Comparison of ENCODE assay signal across 28 cellular contexts in genomic region chr11:19975414-19975990, GRCh38.
"Had no signal": no experiment of that assay in that cellular context is flagged by ENCODE, and none has a peak within 500 bp of the region (broad histone marks: within the 10 kb centered on the region; RNA-seq: fewer than 3 reads in every experiment).

No MANE protein-coding gene starts in this region.

- H3K27me3 Mint-ChIP-seq: activated T-helper 17 cell treated with anti-CD3 and anti-CD28 coated beads, Interleukin-2, amount 50 U/mL, for 72 hours had no signal

- H3K9me3 ChIP-seq: body of pancreas, esophagus squamous epithelium, gastroesophageal sphincter, heart right ventricle had no signal

- H3K27ac Mint-ChIP-seq: activated CD4-positive, alpha-beta memory T cell treated with anti-CD3 and anti-CD28 coated beads, Interleukin-2, amount 10 ng/mL, durations not matched to agents 7 days and 5 days; activated CD4-positive, alpha-beta T cell treated with anti-CD3 and anti-CD28 coated beads, Interleukin-2, amount 10 ng/mL, durations not matched to agents 7 days and 5 days; activated naive CD8-positive, alpha-beta T cell; activated T-helper 17 cell treated with anti-CD3 and anti-CD28 coated beads, Interleukin-2, amount 50 U/mL, for 72 hours; effector memory CD8-positive, alpha-beta T cell; T-helper 17 cell; T-helper 2 cell treated with Interferon-gamma antibody and Interleukin-4, amounts not matched to agents 5 μg/mL and 100 μg/mL, for 36 hours; WTC11 had no signal

- H3K9me3 Mint-ChIP-seq: activated CD4-positive, alpha-beta memory T cell treated with anti-CD3 and anti-CD28 coated beads, Interleukin-2, amount 10 ng/mL, durations not matched to agents 7 days and 5 days; activated CD4-positive, alpha-beta T cell treated with anti-CD3 and anti-CD28 coated beads, Interleukin-2, amount 10 ng/mL, durations not matched to agents 7 days and 5 days; activated T-cell treated with anti-CD3 and anti-CD28 coated beads, Interleukin-2, amount 50 U/mL, for 4 hours; activated T-helper 17 cell treated with anti-CD3 and anti-CD28 coated beads, Interleukin-2, amount 50 U/mL, for 72 hours; effector memory CD8-positive, alpha-beta T cell; T-helper 2 cell treated with Interferon-gamma antibody and Interleukin-4, amounts not matched to agents 5 μg/mL and 100 μg/mL, for 36 hours; WTC11 had no signal

- H3K4me3 ChIP-seq: body of pancreas, esophagus squamous epithelium, gastroesophageal sphincter, heart right ventricle had no signal

- H3K4me3 Mint-ChIP-seq: activated CD4-positive, alpha-beta memory T cell treated with anti-CD3 and anti-CD28 coated beads, Interleukin-2, amount 10 ng/mL, durations not matched to agents 7 days and 5 days; activated CD4-positive, alpha-beta T cell treated with anti-CD3 and anti-CD28 coated beads, Interleukin-2, amount 10 ng/mL, durations not matched to agents 7 days and 5 days; activated naive CD8-positive, alpha-beta T cell; activated T-cell treated with anti-CD3 and anti-CD28 coated beads, Interleukin-2, amount 50 U/mL, for 4 hours; activated T-helper 17 cell treated with anti-CD3 and anti-CD28 coated beads, Interleukin-2, amount 50 U/mL, for 72 hours; effector memory CD8-positive, alpha-beta T cell; T-helper 17 cell; T-helper 2 cell treated with Interferon-gamma antibody and Interleukin-4, amounts not matched to agents 5 μg/mL and 100 μg/mL, for 36 hours; WTC11 had no signal

- H3K27ac ChIP-seq: esophagus squamous epithelium, gastroesophageal sphincter, heart right ventricle had no signal

- H3K27me3 ChIP-seq: body of pancreas, esophagus squamous epithelium, gastroesophageal sphincter, heart right ventricle had no signal

- ATAC-seq: activated T-cell treated with anti-CD3 and anti-CD28 coated beads, Interleukin-2, amount 50 U/mL, for 4 hours; activated T-helper 17 cell treated with anti-CD3 and anti-CD28 coated beads, Interleukin-2, amount 50 U/mL, for 72 hours; body of pancreas; effector memory CD8-positive, alpha-beta T cell; gastroesophageal sphincter; heart right ventricle; T-helper 17 cell; WTC11 had no signal

- H3K36me3 Mint-ChIP-seq: activated naive CD8-positive, alpha-beta T cell had no signal

- H3K36me3 ChIP-seq: esophagus squamous epithelium had no signal

- DNase-seq: activated CD4-positive, alpha-beta memory T cell treated with anti-CD3 and anti-CD28 coated beads, Interleukin-2, amount 10 ng/mL, durations not matched to agents 7 days and 5 days; activated CD4-positive, alpha-beta T cell treated with anti-CD3 and anti-CD28 coated beads for 1 hour; activated CD4-positive, alpha-beta T cell treated with anti-CD3 and anti-CD28 coated beads for 4 hours; activated CD4-positive, alpha-beta T cell treated with anti-CD3 and anti-CD28 coated beads, Interleukin-2, amount 10 ng/mL, durations not matched to agents 7 days and 5 days; activated CD4-positive, alpha-beta T cell treated with anti-CD3 and anti-CD28 coated beads, Interleukin-2, amount 50 U/mL, for 4 hours; activated CD8-positive, alpha-beta memory T cell treated with anti-CD3 and anti-CD28 coated beads, Interleukin-2, amount 50 U/mL, for 48 hours; activated effector memory CD4-positive, alpha-beta T cell treated with Interleukin-2 at 50 U/mL for 16 hours; activated gamma-delta T cell treated with Interleukin-2 at 50 U/mL for 16 hours; activated naive CD4-positive, alpha-beta T cell treated with anti-CD3 and anti-CD28 coated beads, Interleukin-2, amount 50 U/mL, for 16 hours; activated naive CD4-positive, alpha-beta T cell treated with Interleukin-2 at 50 U/mL for 16 hours; activated T-cell treated with anti-CD3 and anti-CD28 coated beads, Interleukin-2, amount 50 U/mL, for 4 hours; amniotic stem cell; body of pancreas; cortex of kidney; dermis blood vessel endothelial cell; effector CD4-positive, alpha-beta T cell; effector memory CD8-positive, alpha-beta T cell; esophagus squamous epithelium; foreskin melanocyte; heart right ventricle; T-helper 1 cell; T-helper 17 cell; T1000 had no signal
